ENCODE assay signal across 7 cellular contexts in genomic region chr1:236823559-236823958, GRCh38.
"Had no signal": no experiment of that assay in that cellular context is flagged by ENCODE, and none has a peak within 500 bp of the region (broad histone marks: within the 10 kb centered on the region; RNA-seq: fewer than 3 reads in every experiment).

No MANE protein-coding gene starts in this region.

- H3K4me3 Mint-ChIP-seq: IgD-negative memory B cell had no signal

- ATAC-seq: HepG2, K562 had no signal

- H3K27me3 Mint-ChIP-seq: IgD-negative memory B cell had no signal

- DNase-seq: IMR-90, KBM-7, KG1 had no signal

- H3K9me3 Mint-ChIP-seq: IgD-negative memory B cell had no signal

- H3K4me3 ChIP-seq: K562 had no signal

- H3K27ac ChIP-seq: HL-60 had no signal
